Comparison of ENCODE assay signal across 1 cellular context in the genomic region with DNA sequence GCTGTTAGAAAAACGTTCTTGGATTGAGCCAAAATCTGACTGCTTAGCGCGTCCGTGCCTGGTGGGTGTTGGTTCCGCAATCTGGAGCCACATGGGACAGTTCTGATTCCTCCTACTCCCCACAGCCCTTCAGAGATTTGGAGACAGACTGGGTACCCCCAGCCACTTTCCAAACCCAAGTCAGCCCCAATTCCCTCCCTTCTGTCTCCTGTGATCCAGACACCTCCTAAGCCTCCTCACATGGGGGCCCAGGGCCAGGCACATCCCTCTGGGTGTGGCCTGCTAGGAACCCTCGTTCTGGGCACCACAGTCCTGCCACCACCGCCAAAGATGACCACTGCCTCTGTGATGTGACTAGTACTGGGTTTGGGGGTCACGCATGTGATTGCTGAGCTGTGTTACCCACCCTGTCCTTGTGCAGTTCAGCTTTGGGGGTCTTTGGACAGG.
TF ChIP-seq lines count a peak whose summit lies in the region.

No MANE protein-coding gene starts in this region.

TF ChIP-seq in H1, 55 proteins besides CTCF, POLR2A, EP300 and RAD21:
- TF ChIP-seq CBX8 (IDR thresholded peaks at IDR 0.05; ENCODE audit: borderline replicate concordance, low read depth, low read length) (no peak), SUZ12 (IDR thresholded peaks at IDR 0.05; ENCODE audit: low read length) (no peak), BRCA1 (IDR thresholded peaks at IDR 0.05; ENCODE audit: low read depth, low read length) (no peak), JUN (IDR thresholded peaks at IDR 0.05; ENCODE audit: low read depth, low read length) (no peak), TAF7 (optimal IDR thresholded peaks at IDR 0.05; ENCODE audit: borderline replicate concordance, low read depth, low read length) (no peak), RBBP5 (IDR thresholded peaks at IDR 0.05; ENCODE audit: borderline replicate concordance, low read depth, low read length) (no peak), CREB1 (IDR thresholded peaks at IDR 0.05) (no peak), RFX5 (IDR thresholded peaks at IDR 0.05; ENCODE audit: borderline replicate concordance, low read depth, low read length) (no peak), SIRT6 (IDR thresholded peaks at IDR 0.05; ENCODE audit: low read length) (no peak), RXRA (IDR thresholded peaks at IDR 0.05; ENCODE audit: insufficient read depth, low read depth, low read length) (no peak), GTF2F1 (IDR thresholded peaks at IDR 0.05; ENCODE audit: borderline replicate concordance, low read depth, low read length) (no peak), PHF8 (conservative IDR thresholded peaks at IDR 0.05; ENCODE audit: low read depth, low read length) (no peak), BCL11A (IDR thresholded peaks at IDR 0.05; ENCODE audit: low read depth in 2 of 2, low read length in 2 of 2) (no peak), RNF2 (IDR thresholded peaks at IDR 0.05; ENCODE audit: borderline replicate concordance, low read depth, low read length, missing control alignments, poor library complexity, severe bottlenecking) (no peak), POU5F1 (IDR thresholded peaks at IDR 0.05; ENCODE audit: low read depth, low read length) (no peak), POLR2AphosphoS5 (IDR thresholded peaks at IDR 0.05; ENCODE audit: low read depth, low read length) (no peak), KDM5A (IDR thresholded peaks at IDR 0.05; ENCODE audit: low read length) (no peak)
- TF ChIP-seq, protein P1, sequence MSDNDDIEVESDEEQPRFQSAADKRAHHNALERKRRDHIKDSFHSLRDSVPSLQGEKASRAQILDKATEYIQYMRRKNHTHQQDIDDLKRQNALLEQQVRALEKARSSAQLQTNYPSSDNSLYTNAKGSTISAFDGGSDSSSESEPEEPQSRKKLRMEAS (IDR thresholded peaks at IDR 0.05), result no peak
- TF ChIP-seq, protein P2, sequence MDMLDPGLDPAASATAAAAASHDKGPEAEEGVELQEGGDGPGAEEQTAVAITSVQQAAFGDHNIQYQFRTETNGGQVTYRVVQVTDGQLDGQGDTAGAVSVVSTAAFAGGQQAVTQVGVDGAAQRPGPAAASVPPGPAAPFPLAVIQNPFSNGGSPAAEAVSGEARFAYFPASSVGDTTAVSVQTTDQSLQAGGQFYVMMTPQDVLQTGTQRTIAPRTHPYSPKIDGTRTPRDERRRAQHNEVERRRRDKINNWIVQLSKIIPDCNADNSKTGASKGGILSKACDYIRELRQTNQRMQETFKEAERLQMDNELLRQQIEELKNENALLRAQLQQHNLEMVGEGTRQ (IDR thresholded peaks at IDR 0.05; ENCODE audit: low read length), result no peak
- TF ChIP-seq, protein P3, sequence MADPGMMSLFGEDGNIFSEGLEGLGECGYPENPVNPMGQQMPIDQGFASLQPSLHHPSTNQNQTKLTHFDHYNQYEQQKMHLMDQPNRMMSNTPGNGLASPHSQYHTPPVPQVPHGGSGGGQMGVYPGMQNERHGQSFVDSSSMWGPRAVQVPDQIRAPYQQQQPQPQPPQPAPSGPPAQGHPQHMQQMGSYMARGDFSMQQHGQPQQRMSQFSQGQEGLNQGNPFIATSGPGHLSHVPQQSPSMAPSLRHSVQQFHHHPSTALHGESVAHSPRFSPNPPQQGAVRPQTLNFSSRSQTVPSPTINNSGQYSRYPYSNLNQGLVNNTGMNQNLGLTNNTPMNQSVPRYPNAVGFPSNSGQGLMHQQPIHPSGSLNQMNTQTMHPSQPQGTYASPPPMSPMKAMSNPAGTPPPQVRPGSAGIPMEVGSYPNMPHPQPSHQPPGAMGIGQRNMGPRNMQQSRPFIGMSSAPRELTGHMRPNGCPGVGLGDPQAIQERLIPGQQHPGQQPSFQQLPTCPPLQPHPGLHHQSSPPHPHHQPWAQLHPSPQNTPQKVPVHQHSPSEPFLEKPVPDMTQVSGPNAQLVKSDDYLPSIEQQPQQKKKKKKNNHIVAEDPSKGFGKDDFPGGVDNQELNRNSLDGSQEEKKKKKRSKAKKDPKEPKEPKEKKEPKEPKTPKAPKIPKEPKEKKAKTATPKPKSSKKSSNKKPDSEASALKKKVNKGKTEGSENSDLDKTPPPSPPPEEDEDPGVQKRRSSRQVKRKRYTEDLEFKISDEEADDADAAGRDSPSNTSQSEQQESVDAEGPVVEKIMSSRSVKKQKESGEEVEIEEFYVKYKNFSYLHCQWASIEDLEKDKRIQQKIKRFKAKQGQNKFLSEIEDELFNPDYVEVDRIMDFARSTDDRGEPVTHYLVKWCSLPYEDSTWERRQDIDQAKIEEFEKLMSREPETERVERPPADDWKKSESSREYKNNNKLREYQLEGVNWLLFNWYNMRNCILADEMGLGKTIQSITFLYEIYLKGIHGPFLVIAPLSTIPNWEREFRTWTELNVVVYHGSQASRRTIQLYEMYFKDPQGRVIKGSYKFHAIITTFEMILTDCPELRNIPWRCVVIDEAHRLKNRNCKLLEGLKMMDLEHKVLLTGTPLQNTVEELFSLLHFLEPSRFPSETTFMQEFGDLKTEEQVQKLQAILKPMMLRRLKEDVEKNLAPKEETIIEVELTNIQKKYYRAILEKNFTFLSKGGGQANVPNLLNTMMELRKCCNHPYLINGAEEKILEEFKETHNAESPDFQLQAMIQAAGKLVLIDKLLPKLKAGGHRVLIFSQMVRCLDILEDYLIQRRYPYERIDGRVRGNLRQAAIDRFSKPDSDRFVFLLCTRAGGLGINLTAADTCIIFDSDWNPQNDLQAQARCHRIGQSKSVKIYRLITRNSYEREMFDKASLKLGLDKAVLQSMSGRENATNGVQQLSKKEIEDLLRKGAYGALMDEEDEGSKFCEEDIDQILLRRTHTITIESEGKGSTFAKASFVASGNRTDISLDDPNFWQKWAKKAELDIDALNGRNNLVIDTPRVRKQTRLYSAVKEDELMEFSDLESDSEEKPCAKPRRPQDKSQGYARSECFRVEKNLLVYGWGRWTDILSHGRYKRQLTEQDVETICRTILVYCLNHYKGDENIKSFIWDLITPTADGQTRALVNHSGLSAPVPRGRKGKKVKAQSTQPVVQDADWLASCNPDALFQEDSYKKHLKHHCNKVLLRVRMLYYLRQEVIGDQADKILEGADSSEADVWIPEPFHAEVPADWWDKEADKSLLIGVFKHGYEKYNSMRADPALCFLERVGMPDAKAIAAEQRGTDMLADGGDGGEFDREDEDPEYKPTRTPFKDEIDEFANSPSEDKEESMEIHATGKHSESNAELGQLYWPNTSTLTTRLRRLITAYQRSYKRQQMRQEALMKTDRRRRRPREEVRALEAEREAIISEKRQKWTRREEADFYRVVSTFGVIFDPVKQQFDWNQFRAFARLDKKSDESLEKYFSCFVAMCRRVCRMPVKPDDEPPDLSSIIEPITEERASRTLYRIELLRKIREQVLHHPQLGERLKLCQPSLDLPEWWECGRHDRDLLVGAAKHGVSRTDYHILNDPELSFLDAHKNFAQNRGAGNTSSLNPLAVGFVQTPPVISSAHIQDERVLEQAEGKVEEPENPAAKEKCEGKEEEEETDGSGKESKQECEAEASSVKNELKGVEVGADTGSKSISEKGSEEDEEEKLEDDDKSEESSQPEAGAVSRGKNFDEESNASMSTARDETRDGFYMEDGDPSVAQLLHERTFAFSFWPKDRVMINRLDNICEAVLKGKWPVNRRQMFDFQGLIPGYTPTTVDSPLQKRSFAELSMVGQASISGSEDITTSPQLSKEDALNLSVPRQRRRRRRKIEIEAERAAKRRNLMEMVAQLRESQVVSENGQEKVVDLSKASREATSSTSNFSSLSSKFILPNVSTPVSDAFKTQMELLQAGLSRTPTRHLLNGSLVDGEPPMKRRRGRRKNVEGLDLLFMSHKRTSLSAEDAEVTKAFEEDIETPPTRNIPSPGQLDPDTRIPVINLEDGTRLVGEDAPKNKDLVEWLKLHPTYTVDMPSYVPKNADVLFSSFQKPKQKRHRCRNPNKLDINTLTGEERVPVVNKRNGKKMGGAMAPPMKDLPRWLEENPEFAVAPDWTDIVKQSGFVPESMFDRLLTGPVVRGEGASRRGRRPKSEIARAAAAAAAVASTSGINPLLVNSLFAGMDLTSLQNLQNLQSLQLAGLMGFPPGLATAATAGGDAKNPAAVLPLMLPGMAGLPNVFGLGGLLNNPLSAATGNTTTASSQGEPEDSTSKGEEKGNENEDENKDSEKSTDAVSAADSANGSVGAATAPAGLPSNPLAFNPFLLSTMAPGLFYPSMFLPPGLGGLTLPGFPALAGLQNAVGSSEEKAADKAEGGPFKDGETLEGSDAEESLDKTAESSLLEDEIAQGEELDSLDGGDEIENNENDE (IDR thresholded peaks at IDR 0.05; ENCODE audit: insufficient replicate concordance, low read length), result no peak
